20 cellular contexts compared by ENCODE assay signal in the genomic region with DNA sequence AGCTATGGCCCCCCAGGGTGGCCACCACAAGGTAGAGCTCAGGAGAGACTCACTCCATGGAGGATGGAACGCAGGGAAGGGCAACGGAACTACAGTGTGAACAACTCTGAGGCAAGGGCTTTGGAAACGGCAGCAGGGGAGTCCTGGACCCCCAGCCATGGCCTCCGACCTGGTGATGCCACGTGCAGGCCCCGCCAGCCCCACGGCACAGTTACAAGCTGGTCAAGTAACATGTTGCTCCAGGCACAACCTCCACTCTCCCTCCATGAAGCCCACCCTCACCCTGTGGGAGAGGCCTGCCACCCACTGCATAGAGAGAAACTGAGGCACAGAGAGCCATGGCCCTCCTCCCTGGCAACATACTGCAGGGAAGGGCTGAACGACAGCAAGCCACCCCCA. TPM values are rescaled to one million over a fixed set of nuclear protein-coding genes. Genes with fewer than 3 reads are reported as not detected.
DNase-seq lines count a peak whose midpoint lies in the region; TF ChIP-seq lines count a peak whose summit lies in the region.
"Had no signal": no experiment of that assay in that cellular context is flagged by ENCODE, and none has a peak within 500 bp of the region (broad histone marks: within the 10 kb centered on the region; RNA-seq: fewer than 3 reads in every experiment).

No MANE protein-coding gene starts in this region.

- H3K27ac ChIP-seq in RWPE1 (peak overlapping the region; percentile 23; the same call in 1 of the 2 replicates), temporal lobe (ENCODE audit: low read depth, low read length) (peak overlapping the region; percentile 92)
- H3K27ac ChIP-seq: C4-2B, PC-9, SJSA1 had no signal

- H3K36me3 ChIP-seq in BE2C: peaks cover 10% of the 10 kb centered on the region

- CTCF ChIA-PET in RWPE1 (lab: Yijun Ruan, JAX): no interaction called here

- no peaks in the 10 kb centered on the region for H3K9me3 ChIP-seq in BE2C
- H3K9me3 ChIP-seq: SJSA1 had no signal

- no peak overlapping the region for H3K4me3 ChIP-seq in BE2C (ENCODE audit: low read depth, low read length)
- H3K4me3 ChIP-seq: K562, PC-9, SJSA1 had no signal

- DNase-seq in RWPE1 (ENCODE audit: low spot score): no peak
- DNase-seq in islet precursor cell: peak; percentile 47
- no peak for DNase-seq in NCI-H2196 treated with DMSO at 0.1 percent for 48 hours (lab: John Stamatoyannopoulos, UW; ENCODE audit: unreplicated experiment)
- no peak for DNase-seq in activated CD4-positive, alpha-beta T cell treated with anti-CD3 and anti-CD28 coated beads, Interleukin-2, amount 50 U/mL, for 48 hours
- DNase-seq in BE2C: no peak
- DNase-seq: Calu3, DMS79 treated with DMSO at 0.1 percent for 48 hours, GF-D8, Kasumi-1, MV-4-11, NCI-H2029, NCI-H2227 treated with DMSO at 0.1 percent for 48 hours, NCI-H526 treated with DMSO at 0.1 percent for 48 hours, PC-9, Right ventricle myocardium superior had no signal

- no peaks in the 10 kb centered on the region for H3K27me3 ChIP-seq in BE2C
- H3K27me3 ChIP-seq: SJSA1 had no signal

- peak overlapping the region in 3 of 5 experiments; percentile 27 to 46 (median 28) for H3K27ac Mint-ChIP-seq in brain

- H3K4me1 Mint-ChIP-seq in brain: no peaks in the 10 kb centered on the region

- H3K4me3 Mint-ChIP-seq in brain: no peak overlapping the region

- H3K9me3 Mint-ChIP-seq in brain: no peaks in the 10 kb centered on the region

- H3K4me1 ChIP-seq in BE2C: no peaks in the 10 kb centered on the region
- H3K4me1 ChIP-seq: SJSA1 had no signal

- H3K27me3 Mint-ChIP-seq in brain: no peaks in the 10 kb centered on the region

- POLR2A ChIA-PET in RWPE1 (lab: Yijun Ruan, JAX; ENCODE audit: low non-redundant PET): no interaction called here

- TF ChIP-seq CTCF in RWPE1 (conservative IDR thresholded peaks at IDR 0.05; ENCODE audit: low read depth): no peak
- TF ChIP-seq CTCF in brain (conservative IDR thresholded peaks at IDR 0.05): no peak
- no peak for TF ChIP-seq CTCF in BE2C (IDR thresholded peaks at IDR 0.05; ENCODE audit: low read depth, low read length)

- peaks cover 17% of the 10 kb centered on the region for H3K36me3 Mint-ChIP-seq in brain

RNA-seq across cellular contexts. Expression of gene CERS1, which starts 9.1 kb away (rescaled TPM):
- 104 TPM for polyA plus RNA-seq in brain (ENCODE audit: insufficient read depth, low read depth, low replicate concordance)
- 22.4 TPM for total RNA-seq in temporal lobe
- polyA plus RNA-seq in BE2C (2012; ENCODE audit: insufficient read depth, insufficient read length, low read depth): 32.5 TPM
- total RNA-seq: SJSA1 had no signal

RNA-seq across cellular contexts. Expression of gene COPE, which starts 14.1 kb away (rescaled TPM):
- polyA plus RNA-seq in brain (ENCODE audit: insufficient read depth, low read depth, low replicate concordance): 291 TPM
- total RNA-seq in temporal lobe: 65.2 TPM
- 283 TPM for polyA plus RNA-seq in BE2C (2012; ENCODE audit: insufficient read depth, insufficient read length, low read depth)

RNA-seq across cellular contexts. Expression of gene DDX49, which starts 14.5 kb away (rescaled TPM):
- polyA plus RNA-seq in brain (ENCODE audit: insufficient read depth, low read depth, low replicate concordance): 76.8 TPM
- 43.8 TPM for total RNA-seq in temporal lobe
- polyA plus RNA-seq in BE2C (2012; ENCODE audit: insufficient read depth, insufficient read length, low read depth): 366 TPM

RNA-seq across cellular contexts. Expression of gene HOMER3, which starts 36.0 kb away (rescaled TPM):
- 35.0 TPM for polyA plus RNA-seq in brain (ENCODE audit: insufficient read depth, low read depth, low replicate concordance)
- 17.7 TPM for total RNA-seq in temporal lobe
- polyA plus RNA-seq in BE2C (2012; ENCODE audit: insufficient read depth, insufficient read length, low read depth): 3.1 TPM
